Comparison of ENCODE assay signal across 8 cellular contexts in genomic region chr7:137882261-137882668, GRCh38. TPM values are rescaled to one million over a fixed set of nuclear protein-coding genes. Genes with fewer than 3 reads are reported as not detected.
DNase-seq lines count a peak whose midpoint lies in the region; ATAC-seq and TF ChIP-seq lines count a peak whose summit lies in the region.

No MANE protein-coding gene starts in this region.

- DNase-seq in GM10266 (ENCODE audit: extremely low spot score) (peak; percentile 35), posterior vena cava (ENCODE audit: low spot score) (peak; percentile 91), NCI-H2227 (lab: John Stamatoyannopoulos, UW; ENCODE audit: unreplicated experiment) (no peak), hippocampal formation (lab: John Stamatoyannopoulos, UW) (no peak), anterior cingulate cortex (lab: John Stamatoyannopoulos, UW) (no peak)

- intact Hi-C loops in posterior vena cava (cut with DNase I): no loop called here

- H3K27ac ChIP-seq in angular gyrus (ENCODE audit: low read depth, low read length): peak overlapping the region; percentile 50

- no peak for TF ChIP-seq CTCF in GM10266 (IDR thresholded peaks at IDR 0.05; ENCODE audit: control insufficient read depth, insufficient read depth, low read depth, missing control alignments)

- ATAC-seq in GM21447 (IDR thresholded peaks at IDR 0.05; ENCODE audit: unreplicated experiment) (peak; percentile 91), HG03565 (IDR thresholded peaks at IDR 0.05; ENCODE audit: unreplicated experiment) (peak; percentile 96)

RNA-seq across cellular contexts. Expression of gene DGKI, which starts 35.5 kb away (rescaled TPM):
- 1 to 10 TPM; 2.4 to 6.1 TPM for total RNA-seq in posterior vena cava

Comparison
In these comparisons a context has a peak if more than half of its experiments do, and no peak if none do; other contexts are left out.
1. DNase-seq: peak in GM10266 (single experiment) and posterior vena cava (single experiment); none in NCI-H2227 (single experiment), hippocampal formation (0 of 2) and anterior cingulate cortex (0 of 58).